ENCODE assay signal across 8 cellular contexts in the genomic region with DNA sequence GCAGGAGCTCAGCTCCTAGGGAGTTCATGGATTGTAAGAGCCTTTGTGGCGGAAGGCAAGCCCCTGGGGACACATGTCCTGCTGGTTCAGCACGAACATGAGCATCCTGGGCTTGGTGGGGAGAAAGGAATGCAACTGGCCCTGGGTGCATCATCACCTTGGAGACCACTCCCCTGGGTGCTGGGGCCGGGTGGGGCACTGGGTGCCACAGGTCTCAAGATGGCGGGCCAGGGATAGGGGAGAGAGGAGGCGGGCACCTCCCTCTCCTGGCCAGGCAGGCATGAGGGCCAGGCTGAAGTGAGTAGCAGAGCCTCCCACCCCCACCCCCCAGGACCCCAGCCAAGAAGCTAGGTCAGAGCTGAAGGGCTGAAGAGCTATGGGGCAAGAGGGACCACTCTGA. TPM values are rescaled to one million over a fixed set of nuclear protein-coding genes. Genes with fewer than 3 reads are reported as not detected.
A peak's percentile ranks its signal among the peaks of the same experiment; 100 is the strongest.
DNase-seq lines count a peak whose midpoint lies in the region; ATAC-seq and TF ChIP-seq lines count a peak whose summit lies in the region.

No MANE protein-coding gene starts in this region.

- in situ Hi-C loops in gastrocnemius medialis (cut with MboI; ENCODE audit: low sequenced_read_pairs in 4 of 4), result no loop called here

- H3K27ac ChIP-seq in gastrocnemius medialis (peak overlapping the region; percentile 90 to 100 (median 94)), foreskin keratinocyte (no peak overlapping the region)

- H3K4me1 Mint-ChIP-seq in T-cell (peaks cover 28 to 46% (median 33%) of the 10 kb centered on the region in 3 donors), glutamatergic neuron (ENCODE audit: low read depth, unreplicated experiment) (peaks cover 33% of the 10 kb centered on the region)

- H3K9me3 Mint-ChIP-seq in T-cell, result no peaks in the 10 kb centered on the region
- peaks cover 43% of the 10 kb centered on the region for H3K9me3 Mint-ChIP-seq in glutamatergic neuron (ENCODE audit: unreplicated experiment)

- H3K36me3 Mint-ChIP-seq in T-cell (no peaks in the 10 kb centered on the region), glutamatergic neuron (ENCODE audit: unreplicated experiment) (peaks cover 14% of the 10 kb centered on the region)

- DNase-seq in GM12864 (ENCODE audit: low read depth), result no peak
- no peak for DNase-seq in T-cell
- DNase-seq in glutamatergic neuron, result peak; percentile 49
- DNase-seq in gastrocnemius medialis, result no peak
- no peak for DNase-seq in foreskin keratinocyte
- DNase-seq in central memory CD4-positive, alpha-beta T cell, result no peak

- ATAC-seq in T-cell (replicated peaks in 1 of 4), result no peak
- no peak for ATAC-seq in gastrocnemius medialis
- ATAC-seq in foreskin keratinocyte, result no peak
- ATAC-seq in GM21526 (IDR thresholded peaks at IDR 0.05; ENCODE audit: low FRiP score, unreplicated experiment), result no peak
- ATAC-seq in GM21390 (IDR thresholded peaks at IDR 0.05; ENCODE audit: unreplicated experiment), result no peak

- POLR2A ChIA-PET in T-cell (lab: Charles Lee), result interaction anchor here in 1 of 2 donors (0.6 kb wide), 1 partner anchor 577 kb away, joined by 4 read pairs; no protein-coding TSS in a partner anchor

- H3K27ac Mint-ChIP-seq in T-cell (peak overlapping the region; percentile 64 to 81), glutamatergic neuron (ENCODE audit: unreplicated experiment) (peak overlapping the region; percentile 100)

- no peak for TF ChIP-seq POLR2A in gastrocnemius medialis (IDR thresholded peaks at IDR 0.05)

- H3K4me3 ChIP-seq in GM12864 (ENCODE audit: low read depth, low read length) (peak overlapping the region; percentile 63; the same call in 1 of the 2 replicates), gastrocnemius medialis (peak overlapping the region; percentile 64 to 85 (median 76))

- TF ChIP-seq CTCF in GM12864 (IDR thresholded peaks at IDR 0.05; ENCODE audit: low read depth, low read length, missing control alignments) (no peak), glutamatergic neuron (IDR thresholded peaks at IDR 0.05; ENCODE audit: partially characterized antibody, unreplicated experiment) (no peak), gastrocnemius medialis (IDR thresholded peaks at IDR 0.05 in 4 of 5, conservative IDR thresholded peaks at IDR 0.05 in 1 of 5) (no peak), foreskin keratinocyte (conservative IDR thresholded peaks at IDR 0.05) (no peak)

- intact Hi-C loops in gastrocnemius medialis (cut with DNase I; ENCODE audit: low total_unique reads), result loop anchor here (5.0 kb wide), 1 partner anchor 1196 kb away; a partner anchor contains a TSS

- H3K27me3 ChIP-seq in gastrocnemius medialis (no peaks in the 10 kb centered on the region), foreskin keratinocyte (no peaks in the 10 kb centered on the region)

- H3K36me3 ChIP-seq in gastrocnemius medialis, result no peaks in the 10 kb centered on the region

- H3K27me3 Mint-ChIP-seq in T-cell, result no peaks in the 10 kb centered on the region
- peaks cover 36% of the 10 kb centered on the region for H3K27me3 Mint-ChIP-seq in glutamatergic neuron (ENCODE audit: unreplicated experiment)

- H3K4me1 ChIP-seq in gastrocnemius medialis (peaks cover 59 to 69% of the 10 kb centered on the region in 2 donors), foreskin keratinocyte (no peaks in the 10 kb centered on the region)

- H3K4me3 Mint-ChIP-seq in T-cell (peak overlapping the region; percentile 72 to 79 (median 77)), glutamatergic neuron (ENCODE audit: unreplicated experiment) (peak overlapping the region; percentile 98)

- CTCF ChIA-PET in T-cell (lab: Charles Lee), result no interaction called here

- no peaks in the 10 kb centered on the region for H3K9me3 ChIP-seq in gastrocnemius medialis

RNA-seq across cellular contexts. Expression of a gene that starts 0.8 kb away (rescaled TPM):
- total RNA-seq in T-cell (10 to 100 TPM; 11.7 to 33.3 (median 26.6) TPM), glutamatergic neuron (ENCODE audit: unreplicated experiment) (1,577 TPM), gastrocnemius medialis (100 to 1,000 TPM; 184 to 320 (median 199) TPM), foreskin keratinocyte (30.9 and 33.4 TPM in 2 replicates)
- 40.0 and 46.9 TPM in 2 replicates for polyA plus RNA-seq in foreskin keratinocyte

RNA-seq across cellular contexts. Expression of a gene that starts 7.4 kb away (rescaled TPM):
- total RNA-seq in T-cell, result 10 to 100 TPM; 55.7 to 86.4 (median 78.5) TPM
- 6.7 TPM for total RNA-seq in glutamatergic neuron (ENCODE audit: unreplicated experiment)
- 10 to 100 TPM; 11.2 to 21.0 (median 17.2) TPM for total RNA-seq in gastrocnemius medialis
- 23.0 and 25.8 TPM in 2 replicates for total RNA-seq in foreskin keratinocyte
- 30.5 and 33.6 TPM in 2 replicates for polyA plus RNA-seq in foreskin keratinocyte

RNA-seq across cellular contexts. Expression of a gene that starts 8.4 kb away (rescaled TPM):
- total RNA-seq in T-cell, result 10 to 100 TPM; 14.3 to 26.5 (median 20.8) TPM
- total RNA-seq in glutamatergic neuron (ENCODE audit: unreplicated experiment), result 12.7 TPM
- total RNA-seq in gastrocnemius medialis, result 10 to 100 TPM in 3 of 4 donors, 1 to 10 TPM in 1; 8.7 to 37.9 (median 29.9) TPM
- total RNA-seq in foreskin keratinocyte, result 4.9 and 5.6 TPM in 2 replicates
- polyA plus RNA-seq in foreskin keratinocyte, result 8.9 and 9.5 TPM in 2 replicates

RNA-seq across cellular contexts. Expression of a gene that starts 11.3 kb away (rescaled TPM):
- total RNA-seq in T-cell (not detected), glutamatergic neuron (ENCODE audit: unreplicated experiment) (0.44 TPM), gastrocnemius medialis (1 to 10 TPM in 1 of 4 donors, under 1 TPM in 3; 0.18 to 2.5 (median 0.37) TPM), foreskin keratinocyte (not detected in 2 replicates)
- not detected in 2 replicates for polyA plus RNA-seq in foreskin keratinocyte

RNA-seq across cellular contexts. Expression of a gene that starts 16.8 kb away (rescaled TPM):
- total RNA-seq in T-cell, result 10 to 100 TPM in 3 of 5 donors, 1 to 10 TPM in 2; 6.2 to 19.0 (median 13.3) TPM
- total RNA-seq in glutamatergic neuron (ENCODE audit: unreplicated experiment), result 13.2 TPM
- 10 to 100 TPM; 33.5 to 79.3 (median 43.2) TPM for total RNA-seq in gastrocnemius medialis
- total RNA-seq in foreskin keratinocyte, result 62.3 and 69.9 TPM in 2 replicates
- polyA plus RNA-seq in foreskin keratinocyte, result 62.5 and 73.2 TPM in 2 replicates
